In genomic region chr1:118988186-118989005, GRCh38 we compare ENCODE assay signal across 2 cellular contexts.
TF ChIP-seq lines count a peak whose summit lies in the region.

Gene TBX15 (minus strand): TSS chr1:118988343. CDS start chr1:118987795, 548 bp downstream.

TF ChIP-seq in liver, 16 proteins besides CTCF, POLR2A, EP300 and RAD21 (continued from another document):
- TF ChIP-seq GABPA (IDR thresholded peaks at IDR 0.05 in 1 of 2, conservative IDR thresholded peaks at IDR 0.05 in 1 of 2) (no peak), SP1 (IDR thresholded peaks at IDR 0.05) (no peak), JUND (IDR thresholded peaks at IDR 0.05) (no peak), HNF4A (conservative IDR thresholded peaks at IDR 0.05) (no peak), YY1 (IDR thresholded peaks at IDR 0.05) (no peak), EGR1 (IDR thresholded peaks at IDR 0.05; ENCODE audit: low read depth in 2 of 2) (no peak), RXRA (IDR thresholded peaks at IDR 0.05) (no peak), TAF1 (conservative IDR thresholded peaks at IDR 0.05) (no peak)
- TF ChIP-seq, protein P1, sequence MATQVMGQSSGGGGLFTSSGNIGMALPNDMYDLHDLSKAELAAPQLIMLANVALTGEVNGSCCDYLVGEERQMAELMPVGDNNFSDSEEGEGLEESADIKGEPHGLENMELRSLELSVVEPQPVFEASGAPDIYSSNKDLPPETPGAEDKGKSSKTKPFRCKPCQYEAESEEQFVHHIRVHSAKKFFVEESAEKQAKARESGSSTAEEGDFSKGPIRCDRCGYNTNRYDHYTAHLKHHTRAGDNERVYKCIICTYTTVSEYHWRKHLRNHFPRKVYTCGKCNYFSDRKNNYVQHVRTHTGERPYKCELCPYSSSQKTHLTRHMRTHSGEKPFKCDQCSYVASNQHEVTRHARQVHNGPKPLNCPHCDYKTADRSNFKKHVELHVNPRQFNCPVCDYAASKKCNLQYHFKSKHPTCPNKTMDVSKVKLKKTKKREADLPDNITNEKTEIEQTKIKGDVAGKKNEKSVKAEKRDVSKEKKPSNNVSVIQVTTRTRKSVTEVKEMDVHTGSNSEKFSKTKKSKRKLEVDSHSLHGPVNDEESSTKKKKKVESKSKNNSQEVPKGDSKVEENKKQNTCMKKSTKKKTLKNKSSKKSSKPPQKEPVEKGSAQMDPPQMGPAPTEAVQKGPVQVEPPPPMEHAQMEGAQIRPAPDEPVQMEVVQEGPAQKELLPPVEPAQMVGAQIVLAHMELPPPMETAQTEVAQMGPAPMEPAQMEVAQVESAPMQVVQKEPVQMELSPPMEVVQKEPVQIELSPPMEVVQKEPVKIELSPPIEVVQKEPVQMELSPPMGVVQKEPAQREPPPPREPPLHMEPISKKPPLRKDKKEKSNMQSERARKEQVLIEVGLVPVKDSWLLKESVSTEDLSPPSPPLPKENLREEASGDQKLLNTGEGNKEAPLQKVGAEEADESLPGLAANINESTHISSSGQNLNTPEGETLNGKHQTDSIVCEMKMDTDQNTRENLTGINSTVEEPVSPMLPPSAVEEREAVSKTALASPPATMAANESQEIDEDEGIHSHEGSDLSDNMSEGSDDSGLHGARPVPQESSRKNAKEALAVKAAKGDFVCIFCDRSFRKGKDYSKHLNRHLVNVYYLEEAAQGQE (IDR thresholded peaks at IDR 0.05) = no peak

TF ChIP-seq in HepG2, 621 proteins besides CTCF, POLR2A, EP300 and RAD21 (continued from another document):
- TF ChIP-seq ZNF513 (CRISPR knock-in tag; conservative IDR thresholded peaks at IDR 0.05) (no peak), KLF12 (CRISPR knock-in tag; IDR thresholded peaks at IDR 0.05; ENCODE audit: borderline replicate concordance) (no peak), GFI1 (CRISPR knock-in tag; IDR thresholded peaks at IDR 0.05; ENCODE audit: borderline replicate concordance) (no peak)
TF ChIP-seq in HepG2: peak in this region for 0.
